Comparison of ENCODE assay signal across 18 cellular contexts in the genomic region with DNA sequence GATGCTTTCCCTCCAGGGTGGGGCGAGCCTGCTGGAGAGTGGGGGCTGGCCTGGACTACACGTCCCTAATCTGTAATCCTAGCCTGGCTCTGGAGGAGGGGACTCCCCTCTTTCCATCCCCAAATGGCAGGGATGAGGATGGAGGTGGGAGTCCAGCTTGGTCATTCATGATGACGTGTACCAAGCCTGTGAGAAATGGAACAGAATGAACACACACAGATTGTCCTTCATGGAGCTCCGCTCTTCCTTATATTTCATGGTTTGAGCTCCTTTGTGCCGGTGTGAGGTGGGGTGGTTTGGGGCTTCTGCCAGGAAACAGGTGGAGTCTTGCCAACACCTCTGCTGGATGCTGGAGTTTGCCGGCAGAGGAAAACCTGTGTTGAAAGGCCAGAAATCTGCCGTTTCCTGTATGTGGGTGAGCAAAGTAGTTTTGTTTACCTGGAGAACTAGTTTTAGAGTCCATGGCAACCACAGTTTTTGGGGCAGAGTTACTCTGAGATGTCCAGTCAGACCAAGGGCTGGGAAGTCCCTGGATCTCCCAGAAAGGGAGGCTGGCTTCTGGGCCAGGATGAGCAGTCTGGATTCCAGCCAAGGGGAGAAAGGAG.
DNase-seq lines count a peak whose midpoint lies in the region; ATAC-seq and TF ChIP-seq lines count a peak whose summit lies in the region.
"Had no signal": no experiment of that assay in that cellular context is flagged by ENCODE, and none has a peak within 500 bp of the region (broad histone marks: within the 10 kb centered on the region; RNA-seq: fewer than 3 reads in every experiment).

No MANE protein-coding gene starts in this region.

- no peak overlapping the region for H3K4me3 ChIP-seq in GM12865 (ENCODE audit: low read depth, low read length)
- no peak overlapping the region for H3K4me3 ChIP-seq in kidney epithelial cell (ENCODE audit: low read depth, low read length)

- no peaks in the 10 kb centered on the region for H3K4me1 Mint-ChIP-seq in activated CD8-positive, alpha-beta memory T cell treated with anti-CD3 and anti-CD28 coated beads, Interleukin-2, amount 10 ng/mL, durations not matched to agents 7 days and 5 days
- no peaks in the 10 kb centered on the region for H3K4me1 Mint-ChIP-seq in activated CD4-positive, alpha-beta T cell treated with anti-CD3 and anti-CD28 coated beads, Interleukin-2, amount 10 ng/mL, durations not matched to agents 24 days and 14 days
- H3K4me1 Mint-ChIP-seq: B cell, IgD-negative memory B cell, memory B cell had no signal

- H3K4me3 Mint-ChIP-seq in activated CD8-positive, alpha-beta memory T cell treated with anti-CD3 and anti-CD28 coated beads, Interleukin-2, amount 10 ng/mL, durations not matched to agents 7 days and 5 days, result no peak overlapping the region
- H3K4me3 Mint-ChIP-seq in activated CD4-positive, alpha-beta T cell treated with anti-CD3 and anti-CD28 coated beads, Interleukin-2, amount 10 ng/mL, durations not matched to agents 24 days and 14 days, result no peak overlapping the region
- H3K4me3 Mint-ChIP-seq: B cell; IgD-negative memory B cell; memory B cell; nephron; T-helper 1 cell treated with Interleukin-12 subunit alpha and Interleukin-12 subunit beta and Interleukin-4 antibody, amounts not matched to agents 30 μg/mL and 1 μg/mL, for 36 hours had no signal

- no peaks in the 10 kb centered on the region for H3K9me3 Mint-ChIP-seq in activated CD8-positive, alpha-beta memory T cell treated with anti-CD3 and anti-CD28 coated beads, Interleukin-2, amount 10 ng/mL, durations not matched to agents 7 days and 5 days (ENCODE audit: low read depth)
- no peaks in the 10 kb centered on the region for H3K9me3 Mint-ChIP-seq in activated CD4-positive, alpha-beta T cell treated with anti-CD3 and anti-CD28 coated beads, Interleukin-2, amount 10 ng/mL, durations not matched to agents 24 days and 14 days
- H3K9me3 Mint-ChIP-seq: memory B cell; nephron; T-helper 1 cell treated with Interleukin-12 subunit alpha and Interleukin-12 subunit beta and Interleukin-4 antibody, amounts not matched to agents 30 μg/mL and 1 μg/mL, for 36 hours had no signal

- no peaks in the 10 kb centered on the region for H3K36me3 Mint-ChIP-seq in activated CD8-positive, alpha-beta memory T cell treated with anti-CD3 and anti-CD28 coated beads, Interleukin-2, amount 10 ng/mL, durations not matched to agents 7 days and 5 days
- no peaks in the 10 kb centered on the region for H3K36me3 Mint-ChIP-seq in activated CD4-positive, alpha-beta T cell treated with anti-CD3 and anti-CD28 coated beads, Interleukin-2, amount 10 ng/mL, durations not matched to agents 24 days and 14 days (ENCODE audit: low read depth)
- H3K36me3 Mint-ChIP-seq: IgD-negative memory B cell, memory B cell had no signal

- intact Hi-C loops in activated CD4-positive, alpha-beta T cell treated with anti-CD3 and anti-CD28 coated beads, Interleukin-2, amount 10 ng/mL, durations not matched to agents 24 days and 14 days (cut with micrococcal nuclease), result no loop called here

- H3K27ac Mint-ChIP-seq in activated CD8-positive, alpha-beta memory T cell treated with anti-CD3 and anti-CD28 coated beads, Interleukin-2, amount 10 ng/mL, durations not matched to agents 7 days and 5 days, result no peak overlapping the region
- no peak overlapping the region for H3K27ac Mint-ChIP-seq in activated CD4-positive, alpha-beta T cell treated with anti-CD3 and anti-CD28 coated beads, Interleukin-2, amount 10 ng/mL, durations not matched to agents 24 days and 14 days
- H3K27ac Mint-ChIP-seq: B cell; IgD-negative memory B cell; memory B cell; nephron; T-helper 1 cell treated with Interleukin-12 subunit alpha and Interleukin-12 subunit beta and Interleukin-4 antibody, amounts not matched to agents 30 μg/mL and 1 μg/mL, for 36 hours had no signal

- no peaks in the 10 kb centered on the region for H3K27me3 ChIP-seq in kidney epithelial cell (ENCODE audit: control insufficient read depth, insufficient read depth, low read length)

- no peaks in the 10 kb centered on the region for H3K36me3 ChIP-seq in kidney epithelial cell (ENCODE audit: control insufficient read depth, insufficient read depth, low read length)

- DNase-seq in GM12865 (ENCODE audit: low read depth) (peak; percentile 19), NCI-H1105 treated with DMSO at 0.1 percent for 48 hours (lab: John Stamatoyannopoulos, UW) (peak; percentile 80), astrocyte of the hippocampus (ENCODE audit: low read depth, low spot score) (peak; percentile 32), kidney epithelial cell (ENCODE audit: low read depth) (peak; percentile 5)
- no peak for DNase-seq in activated CD8-positive, alpha-beta memory T cell treated with anti-CD3 and anti-CD28 coated beads, Interleukin-2, amount 10 ng/mL, durations not matched to agents 7 days and 5 days
- no peak for DNase-seq in stimulated activated CD4-positive, alpha-beta T cell treated with anti-CD3 and anti-CD28 coated beads, Interleukin-2, amount 100 ng/mL, for 48 hours
- no peak for DNase-seq in activated CD4-positive, alpha-beta T cell treated with anti-CD3 and anti-CD28 coated beads, Interleukin-2, amount 10 ng/mL, durations not matched to agents 24 days and 14 days
- DNase-seq: activated CD8-positive, alpha-beta memory T cell treated with anti-CD3 and anti-CD28 coated beads, Interleukin-2, amount 50 U/mL, for 4 hours; activated naive CD4-positive, alpha-beta T cell treated with Interleukin-2 at 50 U/mL for 16 hours; effector CD8-positive, alpha-beta T cell; NCI-H526 treated with DMSO at 0.1 percent for 48 hours had no signal

- peaks cover 3% of the 10 kb centered on the region for H3K27me3 Mint-ChIP-seq in activated CD8-positive, alpha-beta memory T cell treated with anti-CD3 and anti-CD28 coated beads, Interleukin-2, amount 10 ng/mL, durations not matched to agents 7 days and 5 days
- H3K27me3 Mint-ChIP-seq in activated CD4-positive, alpha-beta T cell treated with anti-CD3 and anti-CD28 coated beads, Interleukin-2, amount 10 ng/mL, durations not matched to agents 24 days and 14 days, result no peaks in the 10 kb centered on the region

- CTCF ChIA-PET in activated CD8-positive, alpha-beta memory T cell treated with anti-CD3 and anti-CD28 coated beads, Interleukin-2, amount 10 ng/mL, durations not matched to agents 7 days and 5 days (lab: Charles Lee), result no interaction called here

- TF ChIP-seq CTCF in GM12865 (IDR thresholded peaks at IDR 0.05; ENCODE audit: insufficient read depth, low read depth, low read length, missing control alignments) (no peak), kidney epithelial cell (IDR thresholded peaks at IDR 0.05; ENCODE audit: insufficient read depth, low read length, poor library complexity, severe bottlenecking) (no peak)

- ATAC-seq in HG03097 (IDR thresholded peaks at IDR 0.05; ENCODE audit: low FRiP score, unreplicated experiment), result no peak
- ATAC-seq in activated CD8-positive, alpha-beta memory T cell treated with anti-CD3 and anti-CD28 coated beads, Interleukin-2, amount 10 ng/mL, durations not matched to agents 7 days and 5 days, result no peak
- ATAC-seq: activated CD4-positive, CD25-positive, alpha-beta regulatory T cell treated with anti-CD3 and anti-CD28 coated beads, Interleukin-2, amount 50 U/mL, for 24 hours had no signal

Comparison
In these comparisons a context has a peak if more than half of its experiments do, and no peak if none do; other contexts are left out.
1. DNase-seq: peak in GM12865 (single experiment), NCI-H1105 treated with DMSO at 0.1 percent for 48 hours (single experiment), astrocyte of the hippocampus (single experiment) and kidney epithelial cell (single experiment); none in activated CD8-positive, alpha-beta memory T cell treated with anti-CD3 and anti-CD28 coated beads, Interleukin-2, amount 10 ng/mL, durations not matched to agents 7 days and 5 days (single experiment), stimulated activated CD4-positive, alpha-beta T cell treated with anti-CD3 and anti-CD28 coated beads, Interleukin-2, amount 100 ng/mL, for 48 hours (0 of 2) and activated CD4-positive, alpha-beta T cell treated with anti-CD3 and anti-CD28 coated beads, Interleukin-2, amount 10 ng/mL, durations not matched to agents 24 days and 14 days (single experiment).